Comparison of ENCODE assay signal across 1 cellular context in genomic region chr21:17466166-17466565, GRCh38.
TF ChIP-seq lines count a peak whose summit lies in the region.

No MANE protein-coding gene starts in this region.

TF ChIP-seq in SK-N-SH treated with all-trans-retinoic acid at 6 μM for 48 hours, 23 proteins besides CTCF, POLR2A, EP300 and RAD21 (continued from another document):
- TF ChIP-seq ARNTL (CRISPR knock-in tag; IDR thresholded peaks at IDR 0.05; ENCODE audit: borderline replicate concordance, low read depth) = no peak
- TF ChIP-seq ZC3H10 (CRISPR knock-in tag; IDR thresholded peaks at IDR 0.05) = no peak
- no peak for TF ChIP-seq PATZ1 (CRISPR knock-in tag; IDR thresholded peaks at IDR 0.05; ENCODE audit: borderline replicate concordance)
- no peak for TF ChIP-seq ZNF70 (CRISPR knock-in tag; IDR thresholded peaks at IDR 0.05)
